Comparison of ENCODE assay signal across 1 cellular context in the genomic region with DNA sequence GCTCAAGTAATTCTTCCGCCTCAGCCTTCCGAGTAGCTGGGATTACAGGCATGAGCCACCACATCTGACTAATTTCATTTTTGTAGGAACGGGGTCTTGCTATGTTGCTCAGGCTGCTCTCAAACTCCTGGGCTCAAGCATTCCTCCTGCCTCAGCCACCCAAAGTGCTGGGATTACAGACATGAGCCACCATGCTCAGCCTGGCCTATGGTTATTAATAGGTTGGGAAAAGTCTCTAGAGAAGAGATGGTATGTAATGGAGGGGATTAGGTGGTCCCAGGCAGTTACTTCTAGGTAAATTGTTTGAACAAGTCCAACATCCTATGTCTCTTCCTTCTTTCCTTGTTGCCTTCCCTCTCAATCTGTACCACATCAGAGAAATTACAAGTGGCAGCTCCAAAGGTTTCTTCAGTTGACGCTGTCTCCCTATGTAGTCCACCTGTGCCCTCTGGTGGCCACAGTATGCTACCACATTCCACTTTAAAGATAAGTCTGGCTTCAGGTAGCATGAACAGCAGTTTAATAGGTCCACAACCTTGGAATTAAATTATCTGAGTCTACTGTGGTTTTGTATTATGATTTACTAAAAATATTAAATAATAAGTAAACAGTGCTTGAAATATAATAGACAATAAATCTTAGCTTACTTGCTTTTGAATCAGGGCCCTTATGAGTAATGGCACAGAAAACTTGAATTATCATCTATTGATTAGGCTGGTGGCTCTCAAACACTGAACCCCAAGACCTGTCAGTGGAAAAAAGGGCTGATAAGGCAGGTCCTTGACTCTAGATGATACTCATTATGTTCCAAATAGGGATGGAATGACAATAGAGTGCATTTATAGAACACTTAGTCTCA.
TF ChIP-seq lines count a peak whose summit lies in the region.

No MANE protein-coding gene starts in this region.

TF ChIP-seq in neural cell, 6 proteins besides CTCF, POLR2A, EP300 and RAD21:
- TF ChIP-seq, protein P1, sequence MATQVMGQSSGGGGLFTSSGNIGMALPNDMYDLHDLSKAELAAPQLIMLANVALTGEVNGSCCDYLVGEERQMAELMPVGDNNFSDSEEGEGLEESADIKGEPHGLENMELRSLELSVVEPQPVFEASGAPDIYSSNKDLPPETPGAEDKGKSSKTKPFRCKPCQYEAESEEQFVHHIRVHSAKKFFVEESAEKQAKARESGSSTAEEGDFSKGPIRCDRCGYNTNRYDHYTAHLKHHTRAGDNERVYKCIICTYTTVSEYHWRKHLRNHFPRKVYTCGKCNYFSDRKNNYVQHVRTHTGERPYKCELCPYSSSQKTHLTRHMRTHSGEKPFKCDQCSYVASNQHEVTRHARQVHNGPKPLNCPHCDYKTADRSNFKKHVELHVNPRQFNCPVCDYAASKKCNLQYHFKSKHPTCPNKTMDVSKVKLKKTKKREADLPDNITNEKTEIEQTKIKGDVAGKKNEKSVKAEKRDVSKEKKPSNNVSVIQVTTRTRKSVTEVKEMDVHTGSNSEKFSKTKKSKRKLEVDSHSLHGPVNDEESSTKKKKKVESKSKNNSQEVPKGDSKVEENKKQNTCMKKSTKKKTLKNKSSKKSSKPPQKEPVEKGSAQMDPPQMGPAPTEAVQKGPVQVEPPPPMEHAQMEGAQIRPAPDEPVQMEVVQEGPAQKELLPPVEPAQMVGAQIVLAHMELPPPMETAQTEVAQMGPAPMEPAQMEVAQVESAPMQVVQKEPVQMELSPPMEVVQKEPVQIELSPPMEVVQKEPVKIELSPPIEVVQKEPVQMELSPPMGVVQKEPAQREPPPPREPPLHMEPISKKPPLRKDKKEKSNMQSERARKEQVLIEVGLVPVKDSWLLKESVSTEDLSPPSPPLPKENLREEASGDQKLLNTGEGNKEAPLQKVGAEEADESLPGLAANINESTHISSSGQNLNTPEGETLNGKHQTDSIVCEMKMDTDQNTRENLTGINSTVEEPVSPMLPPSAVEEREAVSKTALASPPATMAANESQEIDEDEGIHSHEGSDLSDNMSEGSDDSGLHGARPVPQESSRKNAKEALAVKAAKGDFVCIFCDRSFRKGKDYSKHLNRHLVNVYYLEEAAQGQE (IDR thresholded peaks at IDR 0.05; ENCODE audit: borderline replicate concordance): no peak
- TF ChIP-seq TAF1 (IDR thresholded peaks at IDR 0.05; ENCODE audit: low read depth): no peak
- TF ChIP-seq MXI1 (conservative IDR thresholded peaks at IDR 0.05; ENCODE audit: poor library complexity, severe bottlenecking): no peak
- peak; percentile 99 for TF ChIP-seq SMC3 (conservative IDR thresholded peaks at IDR 0.05; ENCODE audit: poor library complexity)
- TF ChIP-seq EZH2 (IDR thresholded peaks at IDR 0.05; ENCODE audit: borderline replicate concordance, insufficient read depth, low read length, poor library complexity, severe bottlenecking): no peak
